Comparison of ENCODE assay signal across 1 cellular context in the genomic region with DNA sequence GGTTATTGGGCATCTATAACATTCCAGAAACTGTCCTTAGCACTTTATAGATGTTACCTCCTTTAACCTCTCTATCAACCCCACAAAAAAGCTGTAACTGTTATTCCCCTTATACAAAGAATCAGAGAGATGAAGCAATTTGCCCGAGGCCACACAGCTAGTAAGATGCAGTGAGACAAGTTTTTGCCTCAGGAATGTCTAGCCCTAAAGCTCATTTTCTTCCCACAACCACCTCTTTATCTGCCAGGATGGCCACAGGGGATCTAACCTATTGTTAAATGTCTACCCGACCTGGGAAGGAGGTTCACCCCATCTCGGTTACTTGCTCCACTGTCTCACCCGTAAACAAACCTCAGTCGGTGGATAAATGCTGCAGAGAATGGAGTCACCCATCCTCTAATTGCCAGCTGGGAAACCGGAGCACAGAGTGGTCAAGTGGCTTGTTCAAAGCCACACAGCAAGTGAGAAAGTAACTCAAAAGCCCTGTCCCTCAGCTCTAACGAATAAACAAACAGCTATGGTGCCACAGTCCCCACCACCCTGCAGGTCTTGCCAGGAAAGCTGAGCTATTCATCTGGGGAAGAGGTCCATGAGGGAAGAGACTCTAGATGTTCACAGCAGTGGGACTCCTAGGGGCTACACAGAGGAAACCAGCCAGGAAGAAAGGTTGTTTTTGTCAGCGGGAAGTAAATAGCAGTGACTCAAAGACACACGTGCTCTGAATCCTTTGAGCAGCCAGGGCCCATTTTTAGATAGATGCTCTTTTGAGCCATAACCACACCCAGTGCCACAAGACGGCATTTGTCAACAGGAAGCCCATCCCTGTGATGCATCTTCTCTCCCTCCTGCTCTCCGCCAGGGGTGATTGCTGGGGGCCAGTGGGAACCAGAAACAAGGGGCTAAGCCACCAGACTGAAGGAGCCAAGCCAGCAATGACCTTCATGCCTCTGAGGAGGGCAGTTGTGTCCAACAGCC.
A peak's percentile ranks its signal among the peaks of the same experiment; 100 is the strongest.
TF ChIP-seq lines count a peak whose summit lies in the region.

No MANE protein-coding gene starts in this region.

TF ChIP-seq in IMR-90, 13 proteins besides CTCF, POLR2A, EP300 and RAD21:
- peak; percentile 48; the same call in 1 of the 2 replicates for TF ChIP-seq BHLHE40 (IDR thresholded peaks at IDR 0.05; ENCODE audit: low read depth, low read length)
- TF ChIP-seq RCOR1 (IDR thresholded peaks at IDR 0.05; ENCODE audit: insufficient replicate concordance, low read length): no peak
